8 cellular contexts compared by ENCODE assay signal in the genomic region with DNA sequence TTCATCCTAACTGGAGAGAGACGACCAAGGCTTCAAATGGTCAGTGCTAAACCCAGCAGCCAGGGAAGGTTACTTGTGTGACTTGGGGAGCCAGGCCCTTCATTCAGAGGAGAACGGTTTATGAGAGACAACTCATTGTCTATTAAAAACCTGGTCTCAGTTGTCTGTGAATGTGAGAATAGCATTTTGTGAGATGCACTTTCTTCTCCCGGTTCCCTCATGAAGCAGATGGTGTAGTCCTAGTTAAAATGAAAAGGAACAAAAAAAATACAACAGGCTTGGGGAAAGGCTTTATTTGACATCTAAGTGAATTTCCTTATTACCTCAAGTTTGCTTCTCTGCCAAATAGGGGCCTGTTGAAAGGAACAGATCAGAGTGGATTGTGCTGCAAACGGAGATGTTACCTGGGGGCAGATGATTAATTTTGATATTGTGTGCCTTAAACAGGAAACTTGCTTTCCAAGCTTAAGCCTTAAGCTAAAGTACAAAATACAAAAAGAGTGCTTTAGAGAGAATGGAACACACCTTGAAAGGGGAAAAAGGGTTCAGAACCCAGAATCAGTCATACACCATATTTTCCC.
DNase-seq lines count a peak whose midpoint lies in the region; ATAC-seq, FAIRE-seq and TF ChIP-seq lines count a peak whose summit lies in the region.
"Had no signal": no experiment of that assay in that cellular context is flagged by ENCODE, and none has a peak within 500 bp of the region (broad histone marks: within the 10 kb centered on the region; RNA-seq: fewer than 3 reads in every experiment).

No MANE protein-coding gene starts in this region.

- no peaks in the 10 kb centered on the region for H3K27me3 ChIP-seq in Peyer's patch
- no peaks in the 10 kb centered on the region for H3K27me3 ChIP-seq in sigmoid colon

- TF ChIP-seq CTCF in Peyer's patch (IDR thresholded peaks at IDR 0.05) (no peak), sigmoid colon (IDR thresholded peaks at IDR 0.05) (no peak)

- 26 to 63% methylated on average over 4 of the region's 4 CpGs for WGBS in sigmoid colon, 2 donors

- no peaks in the 10 kb centered on the region for H3K9me3 ChIP-seq in Peyer's patch
- H3K9me3 ChIP-seq in sigmoid colon = no peaks in the 10 kb centered on the region

- H3K27ac ChIP-seq in Peyer's patch (peak overlapping the region in 3 of 4 donors; percentile 0 to 26 (median 21)), sigmoid colon (peak overlapping the region in 3 of 4 donors; percentile 18 to 52 (median 20))

- peak; percentile 28 for ATAC-seq in HG02642 (IDR thresholded peaks at IDR 0.05; ENCODE audit: poor library complexity, unreplicated experiment)

- TF ChIP-seq POLR2A in Peyer's patch (IDR thresholded peaks at IDR 0.05) (no peak), sigmoid colon (IDR thresholded peaks at IDR 0.05) (no peak)

- peak; percentile 64 for FAIRE-seq in GM19239 (lab: Jason Lieb, UNC)
- FAIRE-seq: astrocyte had no signal

- TF ChIP-seq EP300 in sigmoid colon (IDR thresholded peaks at IDR 0.05) = no peak

- no peak overlapping the region for H3K4me3 ChIP-seq in Peyer's patch
- no peak overlapping the region for H3K4me3 ChIP-seq in sigmoid colon

- no peak for DNase-seq in GM19239 (ENCODE audit: insufficient read length, low spot score)
- DNase-seq in Peyer's patch = no peak
- DNase-seq in sigmoid colon = no peak
- no peak for DNase-seq in GM19238 (ENCODE audit: insufficient read length, low spot score)
- no peak for DNase-seq in NCI-H2081 treated with DMSO at 0.1 percent for 48 hours (lab: John Stamatoyannopoulos, UW)
- no peak for DNase-seq in hippocampal formation (lab: John Stamatoyannopoulos, UW)

- H3K36me3 ChIP-seq in Peyer's patch (no peaks in the 10 kb centered on the region), sigmoid colon (peaks cover 0 to 34% (median 2%) of the 10 kb centered on the region in 4 donors)

- intact Hi-C loops in sigmoid colon (cut with DNase I) = no loop called here

- H3K4me1 ChIP-seq in Peyer's patch = peaks cover 0 to 44% (median 2%) of the 10 kb centered on the region in 4 donors
- peaks cover 0 to 40% (median 27%) of the 10 kb centered on the region in 4 donors for H3K4me1 ChIP-seq in sigmoid colon
